In genomic region chr14:96938946-96939345, GRCh38 we compare ENCODE assay signal across 13 cellular contexts.
DNase-seq lines count a peak whose midpoint lies in the region; ATAC-seq and TF ChIP-seq lines count a peak whose summit lies in the region.
"Had no signal": no experiment of that assay in that cellular context is flagged by ENCODE, and none has a peak within 500 bp of the region (broad histone marks: within the 10 kb centered on the region; RNA-seq: fewer than 3 reads in every experiment).

No MANE protein-coding gene starts in this region.

- no peak overlapping the region for H3K27ac Mint-ChIP-seq in endodermal cell
- H3K27ac Mint-ChIP-seq: activated naive CD8-positive, alpha-beta T cell had no signal

- H3K36me3 Mint-ChIP-seq in endodermal cell (ENCODE audit: low read depth), result no peaks in the 10 kb centered on the region

- no peak overlapping the region for H2AFZ ChIP-seq in KMS-11 (ENCODE audit: low read depth)
- H2AFZ ChIP-seq in smooth muscle cell (ENCODE audit: low read depth), result no peak overlapping the region

- H3K36me3 ChIP-seq in KMS-11 (ENCODE audit: insufficient read depth), result no peaks in the 10 kb centered on the region
- no peaks in the 10 kb centered on the region for H3K36me3 ChIP-seq in endodermal cell (ENCODE audit: control insufficient read depth, insufficient read depth, low read length)
- no peaks in the 10 kb centered on the region for H3K36me3 ChIP-seq in smooth muscle cell (ENCODE audit: low read depth)

- H3K27me3 ChIP-seq in KMS-11 (ENCODE audit: insufficient read depth, low read depth), result no peaks in the 10 kb centered on the region
- no peaks in the 10 kb centered on the region for H3K27me3 ChIP-seq in endodermal cell (ENCODE audit: control insufficient read depth, insufficient read depth, low read length, poor library complexity, severe bottlenecking)
- H3K27me3 ChIP-seq in smooth muscle cell (ENCODE audit: low read depth), result no peaks in the 10 kb centered on the region

- H3K4me2 ChIP-seq in KMS-11 (no peak overlapping the region), smooth muscle cell (no peak overlapping the region)

- whole genome bisulfite sequencing in endodermal cell (ENCODE audit: insufficient coverage in 1 of 2, insufficient read length in 1 of 2), 2 experiments, result 80 to 83% methylated on average over 7 of the region's 7 CpGs
- WGBS in smooth muscle cell (ENCODE audit: low lambda C conversion rate), result 62% methylated on average over 7 of the region's 7 CpGs

- no peaks in the 10 kb centered on the region for H3K9me3 Mint-ChIP-seq in endodermal cell

- peak; percentile 20 to 29 for DNase-seq in activated T-cell treated with anti-CD3 and anti-CD28 coated beads, Interleukin-2, amount 50 U/mL, for 48 hours
- DNase-seq in activated T-cell treated with anti-CD3 and anti-CD28 coated beads for 4 hours (no peak), endodermal cell (peak; percentile 82), smooth muscle cell (lab: John Stamatoyannopoulos, UW; ENCODE audit: unreplicated experiment) (no peak)
- DNase-seq: activated CD4-positive, alpha-beta T cell treated with anti-CD3 and anti-CD28 coated beads, Interleukin-2, amount 50 U/mL, for 4 hours; kidney; NCI-H1694 had no signal

- no peak for ATAC-seq in HG03025 (IDR thresholded peaks at IDR 0.05; ENCODE audit: low FRiP score, unreplicated experiment)
- ATAC-seq in GM19035 (IDR thresholded peaks at IDR 0.05; ENCODE audit: unreplicated experiment), result no peak
- no peak for ATAC-seq in HG03039 (IDR thresholded peaks at IDR 0.05; ENCODE audit: unreplicated experiment)

- H3K79me2 ChIP-seq in KMS-11 (ENCODE audit: insufficient read depth, low read depth) (no peaks in the 10 kb centered on the region), smooth muscle cell (ENCODE audit: low read depth) (no peaks in the 10 kb centered on the region)

- H3K4me3 Mint-ChIP-seq in endodermal cell, result no peak overlapping the region
- H3K4me3 Mint-ChIP-seq: activated naive CD8-positive, alpha-beta T cell had no signal

- no peak overlapping the region for H3K4me3 ChIP-seq in KMS-11 (IDR thresholded peaks at IDR 0.05; ENCODE audit: insufficient read depth, low read depth, low read length)
- no peak overlapping the region for H3K4me3 ChIP-seq in endodermal cell (ENCODE audit: low read length)
- no peak overlapping the region for H3K4me3 ChIP-seq in smooth muscle cell
- H3K4me3 ChIP-seq: SK-N-MC had no signal

- H4K20me1 ChIP-seq in KMS-11 (ENCODE audit: insufficient read depth) (no peaks in the 10 kb centered on the region), smooth muscle cell (ENCODE audit: low read depth) (no peaks in the 10 kb centered on the region)

- no peaks in the 10 kb centered on the region for H3F3A ChIP-seq in smooth muscle cell (ENCODE audit: low read depth)

- H3K9ac ChIP-seq in KMS-11 (no peak overlapping the region), endodermal cell (ENCODE audit: extremely low read depth, low read length, poor library complexity, severe bottlenecking) (no peak overlapping the region), smooth muscle cell (ENCODE audit: low read depth) (no peak overlapping the region)

- H3K9me3 ChIP-seq in endodermal cell (ENCODE audit: control insufficient read depth, low read length), result no peaks in the 10 kb centered on the region
- no peaks in the 10 kb centered on the region for H3K9me3 ChIP-seq in smooth muscle cell (replicated peaks; ENCODE audit: low read depth)

- TF ChIP-seq CTCF in KMS-11 (conservative IDR thresholded peaks at IDR 0.05; ENCODE audit: low read depth, low read length) (peak; percentile 35; the same call in 1 of the 2 replicates), endodermal cell (conservative IDR thresholded peaks at IDR 0.05) (peak; percentile 92), smooth muscle cell (IDR thresholded peaks at IDR 0.05; ENCODE audit: borderline replicate concordance, insufficient read depth, poor library complexity, severe bottlenecking) (peak; percentile 25)

- H3K27ac ChIP-seq in KMS-11 (no peak overlapping the region), endodermal cell (ENCODE audit: low read depth, low read length) (no peak overlapping the region), smooth muscle cell (ENCODE audit: low read depth) (no peak overlapping the region)
- H3K27ac ChIP-seq: SK-N-MC had no signal

- no peaks in the 10 kb centered on the region for H3K4me1 Mint-ChIP-seq in endodermal cell

- H3K4me1 ChIP-seq in KMS-11 (ENCODE audit: low read depth, poor library complexity, severe bottlenecking) (no peaks in the 10 kb centered on the region), endodermal cell (ENCODE audit: control insufficient read depth, insufficient read depth, low read length) (no peaks in the 10 kb centered on the region), smooth muscle cell (ENCODE audit: low read depth) (peaks cover 9% of the 10 kb centered on the region)

- no peaks in the 10 kb centered on the region for H3K27me3 Mint-ChIP-seq in endodermal cell (ENCODE audit: insufficient read depth)
- H3K27me3 Mint-ChIP-seq: activated naive CD8-positive, alpha-beta T cell had no signal

Comparison
In these comparisons a context has a peak if more than half of its experiments do, and no peak if none do; other contexts are left out.
1. DNase-seq: peak in activated T-cell treated with anti-CD3 and anti-CD28 coated beads, Interleukin-2, amount 50 U/mL, for 48 hours (2 of 2) and endodermal cell (single experiment); none in activated T-cell treated with anti-CD3 and anti-CD28 coated beads for 4 hours (single experiment) and smooth muscle cell (single experiment).
2. CTCF ChIP-seq: peak in every context shown above with its lines; median percentile 92 in endodermal cell; 35 in KMS-11; 25 in smooth muscle cell.